12 cellular contexts compared by ENCODE assay signal in genomic region chr6:37033255-37033654, GRCh38. TPM values are rescaled to one million over a fixed set of nuclear protein-coding genes. Genes with fewer than 3 reads are reported as not detected.
A peak's percentile ranks its signal among the peaks of the same experiment; 100 is the strongest.
DNase-seq lines count a peak whose midpoint lies in the region; ATAC-seq, FAIRE-seq and TF ChIP-seq lines count a peak whose summit lies in the region.
"Had no signal": no experiment of that assay in that cellular context is flagged by ENCODE, and none has a peak within 500 bp of the region (broad histone marks: within the 10 kb centered on the region; RNA-seq: fewer than 3 reads in every experiment).

No MANE protein-coding gene starts in this region.

- H2AFZ ChIP-seq in mammary epithelial cell (ENCODE audit: low read depth, low read length) = no peak overlapping the region

- H3K9ac ChIP-seq in mammary epithelial cell (ENCODE audit: insufficient read depth, low read length) (no peak overlapping the region), kidney (ENCODE audit: low read length in 2 of 2) (no peak overlapping the region)

- intact Hi-C loops in mammary epithelial cell (cut with micrococcal nuclease) = no loop called here
- intact Hi-C loops in MCF 10A (cut with micrococcal nuclease) = no loop called here
- intact Hi-C loops in kidney (cut with DNase I) = no loop called here
- intact Hi-C loops in aorta (cut with DNase I) = no loop called here

- no peak overlapping the region for H3K4me3 Mint-ChIP-seq in MCF 10A (ENCODE audit: unreplicated experiment)
- no peak overlapping the region for H3K4me3 Mint-ChIP-seq in activated CD4-positive, alpha-beta T cell treated with anti-CD3 and anti-CD28 coated beads, Interleukin-2, amount 10 ng/mL, durations not matched to agents 7 days and 5 days

- dilution Hi-C loops in mammary epithelial cell (cut with HindIII; ENCODE audit: low sequenced_read_pairs) = no loop called here

- H3K36me3 ChIP-seq in mammary epithelial cell (ENCODE audit: insufficient read depth, low read length) (no peaks in the 10 kb centered on the region), kidney (ENCODE audit: control insufficient read depth in 1 of 2, insufficient read depth in 2 of 2, low read length in 2 of 2) (no peaks in the 10 kb centered on the region), aorta (ENCODE audit: control insufficient read depth in 1 of 2, insufficient read depth in 2 of 2, low read length in 1 of 2) (no peaks in the 10 kb centered on the region)
- H3K36me3 ChIP-seq: thyroid gland had no signal

- POLR2A ChIA-PET in MCF 10A (lab: Yijun Ruan, JAX) = interaction anchor here (0.5 to 1.6 kb wide), 2 partner anchors 9 to 13 kb away, joined by 3 read pairs; no protein-coding TSS in a partner anchor
- POLR2A ChIA-PET in activated CD4-positive, alpha-beta T cell treated with anti-CD3 and anti-CD28 coated beads, Interleukin-2, amount 10 ng/mL, durations not matched to agents 7 days and 5 days (lab: Charles Lee) = no interaction called here

- no peak overlapping the region for H3K4me2 ChIP-seq in mammary epithelial cell (ENCODE audit: insufficient read depth, low read depth, low read length)

- H3K9me3 Mint-ChIP-seq in MCF 10A (ENCODE audit: unreplicated experiment) = no peaks in the 10 kb centered on the region
- peaks cover 6% of the 10 kb centered on the region for H3K9me3 Mint-ChIP-seq in activated CD4-positive, alpha-beta T cell treated with anti-CD3 and anti-CD28 coated beads, Interleukin-2, amount 10 ng/mL, durations not matched to agents 7 days and 5 days

- CTCF ChIA-PET in mammary epithelial cell (lab: Charles Lee; ENCODE audit: low non-redundant PET) (no interaction called here), MCF 10A (lab: Yijun Ruan, JAX) (interaction anchor here (1.5 to 8.7 kb wide), 3 partner anchors 14 to 139 kb away, joined by 8 to 65 read pairs (median 12); no protein-coding TSS in a partner anchor)
- CTCF ChIA-PET in activated CD4-positive, alpha-beta T cell treated with anti-CD3 and anti-CD28 coated beads, Interleukin-2, amount 10 ng/mL, durations not matched to agents 7 days and 5 days (lab: Charles Lee) = interaction anchor here (0.9 to 26.0 kb wide), 9 partner anchors 4 to 187 kb away, joined by 3 to 439 read pairs (median 11); no protein-coding TSS in a partner anchor

- whole genome bisulfite sequencing in mammary epithelial cell (ENCODE audit: low coverage, missing lambda C conversion rate) = 100% methylated on average over 2 of the region's 7 CpGs
- 87 to 90% methylated on average over 7 of the region's 7 CpGs for WGBS in aorta, 2 donors

- H3K79me2 ChIP-seq in mammary epithelial cell (ENCODE audit: insufficient read depth, low read length) = no peaks in the 10 kb centered on the region

- no peak overlapping the region for H3K27ac Mint-ChIP-seq in MCF 10A (ENCODE audit: low read depth, unreplicated experiment)
- peak overlapping the region; percentile 51 for H3K27ac Mint-ChIP-seq in activated CD4-positive, alpha-beta T cell treated with anti-CD3 and anti-CD28 coated beads, Interleukin-2, amount 10 ng/mL, durations not matched to agents 7 days and 5 days

- ATAC-seq in aorta (ENCODE audit: low FRiP score) (no peak), HG02973 (IDR thresholded peaks at IDR 0.05; ENCODE audit: unreplicated experiment) (no peak)
- ATAC-seq: Panc1 had no signal

- FAIRE-seq in kidney (lab: Jason Lieb, UNC) = no peak
- FAIRE-seq: HTR-8/SVneo had no signal

- in situ Hi-C loops in mammary epithelial cell (cut with MboI; ENCODE audit: low sequenced_read_pairs in 2 of 2) = no loop called here

- BruUV-seq in mammary epithelial cell (replicated peaks; lab: Mats Ljungman, UMichigan) (no TSS peak), MCF 10A (replicated peaks; lab: Mats Ljungman, UMichigan) (no TSS peak)

- H3K36me3 Mint-ChIP-seq in MCF 10A (ENCODE audit: insufficient read depth, unreplicated experiment) = no peaks in the 10 kb centered on the region
- H3K36me3 Mint-ChIP-seq in activated CD4-positive, alpha-beta T cell treated with anti-CD3 and anti-CD28 coated beads, Interleukin-2, amount 10 ng/mL, durations not matched to agents 7 days and 5 days (ENCODE audit: low read depth) = peaks cover 11% of the 10 kb centered on the region

- H3K4me1 ChIP-seq in mammary epithelial cell (ENCODE audit: insufficient read depth, low read length) (peaks cover 5% of the 10 kb centered on the region), kidney (ENCODE audit: control insufficient read depth in 1 of 2, insufficient read depth in 1 of 2, low read depth in 1 of 2, low read length in 2 of 2) (no peaks in the 10 kb centered on the region), aorta (ENCODE audit: control insufficient read depth in 1 of 2, insufficient read depth in 2 of 2, low read length in 2 of 2) (no peaks in the 10 kb centered on the region)

- H3K9me3 ChIP-seq in mammary epithelial cell (replicated peaks; ENCODE audit: insufficient read depth, low read length) (no peaks in the 10 kb centered on the region), kidney (ENCODE audit: control insufficient read depth in 1 of 2, low read length in 2 of 2) (peaks cover 0 to 4% of the 10 kb centered on the region in 2 donors), aorta (ENCODE audit: control insufficient read depth, low read length) (no peaks in the 10 kb centered on the region)
- H3K9me3 ChIP-seq: thyroid gland had no signal

- H3K4me3 ChIP-seq in mammary epithelial cell (replicated peaks in 1 of 3; ENCODE audit: insufficient read depth in 1 of 3, low read depth in 2 of 3, low read length in 3 of 3) (no peak overlapping the region), kidney (ENCODE audit: low read length in 2 of 2) (no peak overlapping the region), aorta (ENCODE audit: low read length in 2 of 2) (no peak overlapping the region)
- H3K4me3 ChIP-seq: thyroid gland had no signal

- H3K27me3 ChIP-seq in mammary epithelial cell (ENCODE audit: insufficient read depth, low read length) (no peaks in the 10 kb centered on the region), aorta (ENCODE audit: control insufficient read depth in 1 of 2, insufficient read depth in 2 of 2, low read length in 1 of 2) (no peaks in the 10 kb centered on the region)
- H3K27me3 ChIP-seq: thyroid gland had no signal

- DNase-seq in mammary epithelial cell (peak; percentile 61), MCF 10A (ENCODE audit: unreplicated experiment) (no peak), kidney (peak; percentile 8), aorta (peak; percentile 29 to 37), 8988T (no peak), OCI-M2 (lab: John Stamatoyannopoulos, UW; ENCODE audit: unreplicated experiment) (no peak)
- DNase-seq in activated CD4-positive, alpha-beta T cell treated with anti-CD3 and anti-CD28 coated beads, Interleukin-2, amount 10 ng/mL, durations not matched to agents 7 days and 5 days = no peak
- DNase-seq: AML-193, thyroid gland had no signal

- peaks cover 6% of the 10 kb centered on the region for H3K4me1 Mint-ChIP-seq in MCF 10A (ENCODE audit: insufficient read depth, unreplicated experiment)
- peaks cover 44% of the 10 kb centered on the region for H3K4me1 Mint-ChIP-seq in activated CD4-positive, alpha-beta T cell treated with anti-CD3 and anti-CD28 coated beads, Interleukin-2, amount 10 ng/mL, durations not matched to agents 7 days and 5 days

- no peaks in the 10 kb centered on the region for H4K20me1 ChIP-seq in mammary epithelial cell (ENCODE audit: insufficient read depth, low read length)

- TF ChIP-seq CTCF in mammary epithelial cell (conservative IDR thresholded peaks at IDR 0.05 in 1 of 2, IDR thresholded peaks at IDR 0.05 in 1 of 2; ENCODE audit: extremely low read depth in 1 of 2, insufficient read depth in 1 of 2, low read depth in 1 of 2, low read length in 2 of 2) (no peak), MCF 10A (IDR thresholded peaks at IDR 0.05; ENCODE audit: unreplicated experiment) (no peak), kidney (IDR thresholded peaks at IDR 0.05; ENCODE audit: borderline replicate concordance, extremely low read depth, insufficient read depth) (no peak)

- H3K27ac ChIP-seq in mammary epithelial cell (ENCODE audit: insufficient read depth, low read depth, low read length) (no peak overlapping the region), kidney (ENCODE audit: low read depth in 2 of 2, low read length in 2 of 2) (no peak overlapping the region), aorta (ENCODE audit: low read depth in 1 of 2, low read length in 2 of 2) (no peak overlapping the region)
- H3K27ac ChIP-seq: thyroid gland had no signal

- no peaks in the 10 kb centered on the region for H3K27me3 Mint-ChIP-seq in MCF 10A (ENCODE audit: insufficient read depth, unreplicated experiment)
- H3K27me3 Mint-ChIP-seq in activated CD4-positive, alpha-beta T cell treated with anti-CD3 and anti-CD28 coated beads, Interleukin-2, amount 10 ng/mL, durations not matched to agents 7 days and 5 days = no peaks in the 10 kb centered on the region

RNA-seq across cellular contexts. Expression of gene FGD2, which starts 27.8 kb away (rescaled TPM):
- total RNA-seq in mammary epithelial cell (not detected), MCF 10A (2022) (not detected in 2 replicates), kidney (49.5 TPM), aorta (10 to 100 TPM; 19.9 to 33.9 TPM)
- polyA plus RNA-seq in mammary epithelial cell (not detected), kidney (ENCODE audit: insufficient read depth, low read depth, low replicate concordance) (0.97 TPM), aorta (10 to 100 TPM in 1 of 2 donors, 1 to 10 TPM in 1; 2.2 to 12.9 TPM)
- polyA minus RNA-seq in mammary epithelial cell = not detected
- 1 to 10 TPM; 1.5 to 2.1 TPM for total RNA-seq in activated CD4-positive, alpha-beta T cell treated with anti-CD3 and anti-CD28 coated beads, Interleukin-2, amount 10 ng/mL, durations not matched to agents 7 days and 5 days

RNA-seq across cellular contexts. Expression of gene MTCH1, which starts 47.3 kb away (rescaled TPM):
- total RNA-seq in mammary epithelial cell (100 to 1,000 TPM; 102 to 110 TPM), MCF 10A (2022) (74.9 and 78.2 TPM in 2 replicates), kidney (194 TPM), aorta (100 to 1,000 TPM; 171 to 180 TPM)
- polyA plus RNA-seq in mammary epithelial cell (91.9 TPM), kidney (ENCODE audit: insufficient read depth, low read depth, low replicate concordance) (202 TPM), aorta (100 to 1,000 TPM; 152 to 193 TPM)
- polyA minus RNA-seq in mammary epithelial cell = 122 TPM
- 100 to 1,000 TPM in 1 of 2 experiments, 10 to 100 TPM in 1; 94.7 to 107 TPM for total RNA-seq in activated CD4-positive, alpha-beta T cell treated with anti-CD3 and anti-CD28 coated beads, Interleukin-2, amount 10 ng/mL, durations not matched to agents 7 days and 5 days

Comparison
In these comparisons a context has a peak if more than half of its experiments do, and no peak if none do; other contexts are left out.
1. DNase-seq: peak in mammary epithelial cell (single experiment), kidney (single experiment) and aorta (2 of 2); none in MCF 10A (single experiment), activated CD4-positive, alpha-beta T cell treated with anti-CD3 and anti-CD28 coated beads, Interleukin-2, amount 10 ng/mL, durations not matched to agents 7 days and 5 days (single experiment), 8988T (single experiment) and OCI-M2 (single experiment).
2. RNA of gene FGD2, which starts 27.8 kb away (total RNA-seq): 49.5 TPM in kidney (single experiment) and 19.9 to 33.9 TPM in aorta; 1.5 to 2.1 TPM in activated CD4-positive, alpha-beta T cell treated with anti-CD3 and anti-CD28 coated beads, Interleukin-2, amount 10 ng/mL, durations not matched to agents 7 days and 5 days, not detected in mammary epithelial cell and not detected in MCF 10A; every median in the first group is over 4 times any median in the second.